In genomic region chrX:108584617-108585211, GRCh38 we compare ENCODE assay signal across 10 cellular contexts.
A peak's percentile ranks its signal among the peaks of the same experiment; 100 is the strongest.
DNase-seq lines count a peak whose midpoint lies in the region; ATAC-seq, FAIRE-seq and TF ChIP-seq lines count a peak whose summit lies in the region.
"Had no signal": no experiment of that assay in that cellular context is flagged by ENCODE, and none has a peak within 500 bp of the region (broad histone marks: within the 10 kb centered on the region; RNA-seq: fewer than 3 reads in every experiment).

No MANE protein-coding gene starts in this region.

- H3K27ac ChIP-seq in astrocyte (ENCODE audit: low read depth, low read length) = no peak overlapping the region
- no peak overlapping the region for H3K27ac ChIP-seq in liver (ENCODE audit: low read depth in 1 of 2, low read length in 2 of 2)
- no peak overlapping the region for H3K27ac ChIP-seq in CD4-positive, alpha-beta T cell (ENCODE audit: low read depth, low read length)
- no peak overlapping the region for H3K27ac ChIP-seq in CD8-positive, alpha-beta memory T cell (ENCODE audit: low read depth, low read length)

- H3K9me3 Mint-ChIP-seq in astrocyte (ENCODE audit: unreplicated experiment) = no peaks in the 10 kb centered on the region
- no peaks in the 10 kb centered on the region for H3K9me3 Mint-ChIP-seq in CD4-positive, alpha-beta T cell
- H3K9me3 Mint-ChIP-seq in CD8-positive, alpha-beta memory T cell = peaks cover 0 to 2% (median 0%) of the 10 kb centered on the region in 5 donors

- H3K36me3 Mint-ChIP-seq in astrocyte (ENCODE audit: low read depth, unreplicated experiment) = no peaks in the 10 kb centered on the region
- H3K36me3 Mint-ChIP-seq in CD4-positive, alpha-beta T cell (ENCODE audit: low read depth) = no peaks in the 10 kb centered on the region
- H3K36me3 Mint-ChIP-seq in CD8-positive, alpha-beta memory T cell = no peaks in the 10 kb centered on the region

- peak in 1 of 2 donors; percentile 52 for TF ChIP-seq RAD21 in liver (IDR thresholded peaks at IDR 0.05)

- H3K27me3 Mint-ChIP-seq in astrocyte (ENCODE audit: low read depth, unreplicated experiment) = no peaks in the 10 kb centered on the region
- no peaks in the 10 kb centered on the region for H3K27me3 Mint-ChIP-seq in CD4-positive, alpha-beta T cell
- H3K27me3 Mint-ChIP-seq in CD8-positive, alpha-beta memory T cell = no peaks in the 10 kb centered on the region

- no peaks in the 10 kb centered on the region for H3K27me3 ChIP-seq in astrocyte (ENCODE audit: insufficient read depth, low read length)
- no peaks in the 10 kb centered on the region for H3K27me3 ChIP-seq in liver (ENCODE audit: control insufficient read depth in 4 of 4, insufficient read depth in 4 of 4, low read length in 3 of 4)
- H3K27me3 ChIP-seq in CD4-positive, alpha-beta T cell (ENCODE audit: control insufficient read depth, insufficient read depth, low read length) = no peaks in the 10 kb centered on the region
- H3K27me3 ChIP-seq in CD8-positive, alpha-beta memory T cell (ENCODE audit: insufficient read depth, low read length, poor library complexity, severe bottlenecking) = no peaks in the 10 kb centered on the region

- H3K4me1 Mint-ChIP-seq in astrocyte (ENCODE audit: low read depth, unreplicated experiment) = no peaks in the 10 kb centered on the region
- no peaks in the 10 kb centered on the region for H3K4me1 Mint-ChIP-seq in CD4-positive, alpha-beta T cell (ENCODE audit: low read depth)
- H3K4me1 Mint-ChIP-seq in CD8-positive, alpha-beta memory T cell = no peaks in the 10 kb centered on the region

- H3K4me1 ChIP-seq in astrocyte (ENCODE audit: insufficient read depth, low read length) (no peaks in the 10 kb centered on the region), liver (ENCODE audit: control insufficient read depth in 4 of 4, insufficient read depth in 4 of 4, low read length in 3 of 4) (no peaks in the 10 kb centered on the region)
- no peaks in the 10 kb centered on the region for H3K4me1 ChIP-seq in CD8-positive, alpha-beta memory T cell (ENCODE audit: insufficient read depth, low read length)

- no peaks in the 10 kb centered on the region for H3K79me2 ChIP-seq in astrocyte (ENCODE audit: insufficient read depth, low read length)

- 96% methylated on average over 2 of the region's 2 CpGs for WGBS in liver

- no peak overlapping the region for H3K27ac Mint-ChIP-seq in astrocyte (ENCODE audit: unreplicated experiment)
- H3K27ac Mint-ChIP-seq in CD4-positive, alpha-beta T cell = no peak overlapping the region
- no peak overlapping the region for H3K27ac Mint-ChIP-seq in CD8-positive, alpha-beta memory T cell

- H3K4me3 ChIP-seq in astrocyte (ENCODE audit: insufficient read depth, low read depth, low read length) = no peak overlapping the region
- no peak overlapping the region for H3K4me3 ChIP-seq in liver (ENCODE audit: low read depth in 1 of 3, low read length in 3 of 3)
- no peak overlapping the region for H3K4me3 ChIP-seq in CD8-positive, alpha-beta memory T cell (ENCODE audit: low read length)

- H2AFZ ChIP-seq in astrocyte (ENCODE audit: low read depth, low read length) = no peak overlapping the region

- CTCF ChIA-PET in CD4-positive, alpha-beta T cell (lab: Charles Lee) = no interaction called here
- CTCF ChIA-PET in CD8-positive, alpha-beta memory T cell (lab: Charles Lee) = no interaction called here

- peak; percentile 45 for FAIRE-seq in astrocyte (lab: Jason Lieb, UNC)

- H3K9ac ChIP-seq in astrocyte (ENCODE audit: low read length) (no peak overlapping the region), liver (ENCODE audit: low read depth in 1 of 2, low read length in 2 of 2) (no peak overlapping the region)

- H4K20me1 ChIP-seq in astrocyte (ENCODE audit: insufficient read depth, low read length) = no peaks in the 10 kb centered on the region

- peak; percentile 52 for ATAC-seq in HG03159 (IDR thresholded peaks at IDR 0.05; ENCODE audit: unreplicated experiment)
- no peak for ATAC-seq in HG02973 (IDR thresholded peaks at IDR 0.05; ENCODE audit: unreplicated experiment)
- no peak for ATAC-seq in CD4-positive, alpha-beta T cell (ENCODE audit: poor library complexity)

- H3K4me3 Mint-ChIP-seq in astrocyte (ENCODE audit: unreplicated experiment) = no peak overlapping the region
- H3K4me3 Mint-ChIP-seq in CD4-positive, alpha-beta T cell = no peak overlapping the region
- H3K4me3 Mint-ChIP-seq in CD8-positive, alpha-beta memory T cell = no peak overlapping the region

- intact Hi-C loops in CD4-positive, alpha-beta T cell (cut with DNase I, micrococcal nuclease) = no loop called here

- H3K36me3 ChIP-seq in astrocyte (ENCODE audit: insufficient read depth, low read length) (no peaks in the 10 kb centered on the region), liver (ENCODE audit: control insufficient read depth in 4 of 4, insufficient read depth in 3 of 4, low read depth in 1 of 4, low read length in 3 of 4) (no peaks in the 10 kb centered on the region)
- no peaks in the 10 kb centered on the region for H3K36me3 ChIP-seq in CD8-positive, alpha-beta memory T cell (ENCODE audit: insufficient read depth, low read length)

- no peak overlapping the region for H3K4me2 ChIP-seq in astrocyte (ENCODE audit: low read length)

- DNase-seq in DMS114 treated with DMSO at 0.1 percent for 48 hours (lab: John Stamatoyannopoulos, UW; ENCODE audit: unreplicated experiment) = peak; percentile 6
- no peak for DNase-seq in astrocyte (ENCODE audit: low read depth)
- DNase-seq in NCI-H1417 treated with DMSO at 0.1 percent for 48 hours (lab: John Stamatoyannopoulos, UW) = no peak
- DNase-seq in CD4-positive, alpha-beta T cell = no peak
- no peak for DNase-seq in CD8-positive, alpha-beta memory T cell
- DNase-seq: activated CD4-positive, alpha-beta T cell treated with anti-CD3 and anti-CD28 coated beads, Interleukin-2, amount 50 U/mL, for 1 hour; Kasumi-1 had no signal

- H3K9me3 ChIP-seq in astrocyte (ENCODE audit: insufficient read depth, low read depth, low read length) (no peaks in the 10 kb centered on the region), liver (ENCODE audit: control insufficient read depth in 4 of 4, low read length in 3 of 4) (no peaks in the 10 kb centered on the region)
- no peaks in the 10 kb centered on the region for H3K9me3 ChIP-seq in CD4-positive, alpha-beta T cell (ENCODE audit: control insufficient read depth, low read length)
- H3K9me3 ChIP-seq in CD8-positive, alpha-beta memory T cell (ENCODE audit: low read length) = no peaks in the 10 kb centered on the region

- POLR2A ChIA-PET in CD4-positive, alpha-beta T cell (lab: Charles Lee) = no interaction called here
- POLR2A ChIA-PET in CD8-positive, alpha-beta memory T cell (lab: Charles Lee) = no interaction called here

- no peak for TF ChIP-seq CTCF in astrocyte (IDR thresholded peaks at IDR 0.05; ENCODE audit: insufficient read depth, low read depth, low read length)
- peak; percentile 26 for TF ChIP-seq CTCF in liver (IDR thresholded peaks at IDR 0.05; ENCODE audit: low read depth, low read length, missing input control)
- no peak for TF ChIP-seq CTCF in CD4-positive, alpha-beta T cell (IDR thresholded peaks at IDR 0.05)

TF ChIP-seq in liver, 16 proteins besides CTCF, POLR2A, EP300 and RAD21 (continues in another document):
- TF ChIP-seq TAF1 (conservative IDR thresholded peaks at IDR 0.05) (no peak), NR2F2 (IDR thresholded peaks at IDR 0.05) (no peak), FOXA2 (IDR thresholded peaks at IDR 0.05) (no peak), JUND (IDR thresholded peaks at IDR 0.05) (no peak), HNF4G (IDR thresholded peaks at IDR 0.05) (no peak), EGR1 (IDR thresholded peaks at IDR 0.05; ENCODE audit: low read depth in 2 of 2) (no peak), HNF4A (conservative IDR thresholded peaks at IDR 0.05) (no peak), FOXA1 (IDR thresholded peaks at IDR 0.05) (no peak), YY1 (IDR thresholded peaks at IDR 0.05) (no peak), GABPA (IDR thresholded peaks at IDR 0.05 in 1 of 2, conservative IDR thresholded peaks at IDR 0.05 in 1 of 2) (no peak), SP1 (IDR thresholded peaks at IDR 0.05) (no peak)
- TF ChIP-seq, protein P1, sequence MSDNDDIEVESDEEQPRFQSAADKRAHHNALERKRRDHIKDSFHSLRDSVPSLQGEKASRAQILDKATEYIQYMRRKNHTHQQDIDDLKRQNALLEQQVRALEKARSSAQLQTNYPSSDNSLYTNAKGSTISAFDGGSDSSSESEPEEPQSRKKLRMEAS (IDR thresholded peaks at IDR 0.05) = no peak
- TF ChIP-seq, protein P2, sequence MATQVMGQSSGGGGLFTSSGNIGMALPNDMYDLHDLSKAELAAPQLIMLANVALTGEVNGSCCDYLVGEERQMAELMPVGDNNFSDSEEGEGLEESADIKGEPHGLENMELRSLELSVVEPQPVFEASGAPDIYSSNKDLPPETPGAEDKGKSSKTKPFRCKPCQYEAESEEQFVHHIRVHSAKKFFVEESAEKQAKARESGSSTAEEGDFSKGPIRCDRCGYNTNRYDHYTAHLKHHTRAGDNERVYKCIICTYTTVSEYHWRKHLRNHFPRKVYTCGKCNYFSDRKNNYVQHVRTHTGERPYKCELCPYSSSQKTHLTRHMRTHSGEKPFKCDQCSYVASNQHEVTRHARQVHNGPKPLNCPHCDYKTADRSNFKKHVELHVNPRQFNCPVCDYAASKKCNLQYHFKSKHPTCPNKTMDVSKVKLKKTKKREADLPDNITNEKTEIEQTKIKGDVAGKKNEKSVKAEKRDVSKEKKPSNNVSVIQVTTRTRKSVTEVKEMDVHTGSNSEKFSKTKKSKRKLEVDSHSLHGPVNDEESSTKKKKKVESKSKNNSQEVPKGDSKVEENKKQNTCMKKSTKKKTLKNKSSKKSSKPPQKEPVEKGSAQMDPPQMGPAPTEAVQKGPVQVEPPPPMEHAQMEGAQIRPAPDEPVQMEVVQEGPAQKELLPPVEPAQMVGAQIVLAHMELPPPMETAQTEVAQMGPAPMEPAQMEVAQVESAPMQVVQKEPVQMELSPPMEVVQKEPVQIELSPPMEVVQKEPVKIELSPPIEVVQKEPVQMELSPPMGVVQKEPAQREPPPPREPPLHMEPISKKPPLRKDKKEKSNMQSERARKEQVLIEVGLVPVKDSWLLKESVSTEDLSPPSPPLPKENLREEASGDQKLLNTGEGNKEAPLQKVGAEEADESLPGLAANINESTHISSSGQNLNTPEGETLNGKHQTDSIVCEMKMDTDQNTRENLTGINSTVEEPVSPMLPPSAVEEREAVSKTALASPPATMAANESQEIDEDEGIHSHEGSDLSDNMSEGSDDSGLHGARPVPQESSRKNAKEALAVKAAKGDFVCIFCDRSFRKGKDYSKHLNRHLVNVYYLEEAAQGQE (IDR thresholded peaks at IDR 0.05) = no peak
